16 cellular contexts compared by ENCODE assay signal in genomic region chr1:43225168-43225567, GRCh38. TPM values are rescaled to one million over a fixed set of nuclear protein-coding genes. Genes with fewer than 3 reads are reported as not detected.
DNase-seq lines count a peak whose midpoint lies in the region; ATAC-seq and TF ChIP-seq lines count a peak whose summit lies in the region.
"Had no signal": no experiment of that assay in that cellular context is flagged by ENCODE, and none has a peak within 500 bp of the region (broad histone marks: within the 10 kb centered on the region; RNA-seq: fewer than 3 reads in every experiment).

No MANE protein-coding gene starts in this region.

- H3K4me1 ChIP-seq in A673 (ENCODE audit: insufficient read depth, low read length, poor library complexity, severe bottlenecking) (no peaks in the 10 kb centered on the region), GM23338 (ENCODE audit: insufficient read depth) (no peaks in the 10 kb centered on the region; the same call in 1 of the 2 replicates), PC-3 (ENCODE audit: insufficient read depth, low read length) (no peaks in the 10 kb centered on the region; the same call in 1 of the 2 replicates), sigmoid colon (no peaks in the 10 kb centered on the region)

- no peaks in the 10 kb centered on the region for H3K79me2 ChIP-seq in GM23338 (replicated peaks; ENCODE audit: insufficient read depth)
- H3K79me2 ChIP-seq in PC-3 (ENCODE audit: low read length), result no peaks in the 10 kb centered on the region

- H3K4me1 Mint-ChIP-seq in GM23338, result peaks cover 20% of the 10 kb centered on the region; the same call in 2 of the 3 replicates

- no peak for TF ChIP-seq EP300 in sigmoid colon (IDR thresholded peaks at IDR 0.05)

- no peaks in the 10 kb centered on the region for H3K9me3 Mint-ChIP-seq in GM23338
- H3K9me3 Mint-ChIP-seq: natural killer cell treated with Interleukin-12 subunit alpha and Interleukin-12 subunit beta and Interleukin-15 and Interleukin-18, amount 100 ng/mL, for 72 hours had no signal

- POLR2A ChIA-PET in A673 (lab: Charles Lee; ENCODE audit: low non-redundant PET), result no interaction called here
- POLR2A ChIA-PET in PC-3 (lab: Charles Lee; ENCODE audit: unreplicated experiment), result no interaction called here

- peaks cover 15% of the 10 kb centered on the region for H3K27me3 Mint-ChIP-seq in GM23338 (ENCODE audit: insufficient read depth, low read depth, poor library complexity)

- intact Hi-C loops in A673 (cut with micrococcal nuclease; ENCODE audit: unreplicated experiment), result loop anchor here (5.0 to 10.0 kb wide), 3 partner anchors 300 to 540 kb away; no protein-coding TSS in a partner anchor
- intact Hi-C loops in PC-3 (cut with micrococcal nuclease), result loop anchor here (5.0 kb wide), 2 partner anchors 172 to 302 kb away; no protein-coding TSS in a partner anchor
- intact Hi-C loops in sigmoid colon (cut with DNase I), result no loop called here

- CTCF ChIA-PET in A673 (lab: Charles Lee) (no interaction called here), PC-3 (lab: Charles Lee) (no interaction called here)

- no peaks in the 10 kb centered on the region for H3K9me2 ChIP-seq in GM23338 (ENCODE audit: insufficient read depth)
- no peaks in the 10 kb centered on the region for H3K9me2 ChIP-seq in PC-3 (replicated peaks; ENCODE audit: low read length)

- BruUV-seq in A673 (replicated peaks; lab: Mats Ljungman, UMichigan) (no TSS peak), PC-3 (replicated peaks; lab: Mats Ljungman, UMichigan) (no TSS peak)

- H3K4me2 ChIP-seq in GM23338 (no peak overlapping the region), PC-3 (ENCODE audit: low read length) (no peak overlapping the region)

- no peak overlapping the region for H3K4me3 Mint-ChIP-seq in GM23338
- H3K4me3 Mint-ChIP-seq: natural killer cell treated with Interleukin-12 subunit alpha and Interleukin-12 subunit beta and Interleukin-15 and Interleukin-18, amount 100 ng/mL, for 72 hours had no signal

- no peak for TF ChIP-seq POLR2A in sigmoid colon (IDR thresholded peaks at IDR 0.05)

- no peak overlapping the region for H3K27ac ChIP-seq in A673 (ENCODE audit: low read depth, low read length, poor library complexity, severe bottlenecking)
- no peak overlapping the region for H3K27ac ChIP-seq in GM23338 (ENCODE audit: low read depth)
- no peak overlapping the region for H3K27ac ChIP-seq in PC-3 (ENCODE audit: low read length)
- no peak overlapping the region for H3K27ac ChIP-seq in sigmoid colon
- H3K27ac ChIP-seq: brain microvascular endothelial cell, upper lobe of left lung, VCaP had no signal

- H2AFZ ChIP-seq in GM23338 (no peak overlapping the region), PC-3 (ENCODE audit: low read length) (no peak overlapping the region)

- H3K36me3 ChIP-seq in A673 (ENCODE audit: insufficient read depth, low read length, poor library complexity, severe bottlenecking), result no peaks in the 10 kb centered on the region
- H3K36me3 ChIP-seq in GM23338 (ENCODE audit: insufficient read depth), result no peaks in the 10 kb centered on the region
- H3K36me3 ChIP-seq in PC-3 (ENCODE audit: low read depth, low read length), result no peaks in the 10 kb centered on the region
- no peaks in the 10 kb centered on the region for H3K36me3 ChIP-seq in sigmoid colon
- H3K36me3 ChIP-seq: brain microvascular endothelial cell, upper lobe of left lung had no signal

- WGBS in sigmoid colon, 2 donors, result 36 to 68% methylated on average over 3 of the region's 3 CpGs

- H3F3A ChIP-seq in GM23338 (replicated peaks; ENCODE audit: low read depth) (no peaks in the 10 kb centered on the region), PC-3 (ENCODE audit: low read length, unreplicated experiment) (no peaks in the 10 kb centered on the region)

- H4K20me1 ChIP-seq in GM23338 (replicated peaks; ENCODE audit: insufficient read depth), result no peaks in the 10 kb centered on the region
- H4K20me1 ChIP-seq in PC-3 (ENCODE audit: low read length), result no peaks in the 10 kb centered on the region

- no peaks in the 10 kb centered on the region; the same call in 2 of the 3 replicates for H3K36me3 Mint-ChIP-seq in GM23338 (ENCODE audit: low read depth)
- H3K36me3 Mint-ChIP-seq: natural killer cell treated with Interleukin-12 subunit alpha and Interleukin-12 subunit beta and Interleukin-15 and Interleukin-18, amount 100 ng/mL, for 72 hours had no signal

- TF ChIP-seq CTCF in A673 (conservative IDR thresholded peaks at IDR 0.05; ENCODE audit: low read depth, low read length), result no peak
- peak in 1 of 2 experiments; percentile 34; a peak in 1 of 4 replicates for TF ChIP-seq CTCF in GM23338 (conservative IDR thresholded peaks at IDR 0.05; ENCODE audit: low read depth in 2 of 2)
- TF ChIP-seq CTCF in PC-3 (conservative IDR thresholded peaks at IDR 0.05; ENCODE audit: low read depth, low read length), result peak; percentile 28; the same call in 1 of the 2 replicates
- peak; percentile 22 for TF ChIP-seq CTCF in epithelial cell of proximal tubule (conservative IDR thresholded peaks at IDR 0.05; ENCODE audit: low read depth, low read length)
- TF ChIP-seq CTCF in sigmoid colon (IDR thresholded peaks at IDR 0.05), result no peak

- H3K27me3 ChIP-seq in A673 (replicated peaks; ENCODE audit: insufficient read depth, low read depth, low read length, poor library complexity), result no peaks in the 10 kb centered on the region
- no peaks in the 10 kb centered on the region for H3K27me3 ChIP-seq in GM23338 (ENCODE audit: insufficient read depth)
- H3K27me3 ChIP-seq in PC-3 (ENCODE audit: low read length), result no peaks in the 10 kb centered on the region
- no peaks in the 10 kb centered on the region for H3K27me3 ChIP-seq in sigmoid colon
- H3K27me3 ChIP-seq: brain microvascular endothelial cell, upper lobe of left lung had no signal

- no peak overlapping the region for H3K27ac Mint-ChIP-seq in GM23338
- H3K27ac Mint-ChIP-seq: natural killer cell treated with Interleukin-12 subunit alpha and Interleukin-12 subunit beta and Interleukin-15 and Interleukin-18, amount 100 ng/mL, for 72 hours had no signal

- ATAC-seq in GM23338, result peak; percentile 11; the same call in 2 of the 3 replicates
- no peak for ATAC-seq in PC-3
- ATAC-seq in GM21619 (IDR thresholded peaks at IDR 0.05; ENCODE audit: unreplicated experiment), result no peak
- ATAC-seq: left ventricle myocardium superior; natural killer cell treated with Interleukin-12 subunit alpha and Interleukin-12 subunit beta and Interleukin-15 and Interleukin-18, amount 100 ng/mL, for 72 hours had no signal

- no peak overlapping the region for H3K4me3 ChIP-seq in A673 (ENCODE audit: low read depth, low read length, poor library complexity, severe bottlenecking)
- no peak overlapping the region for H3K4me3 ChIP-seq in GM23338
- H3K4me3 ChIP-seq in PC-3 (ENCODE audit: low read length), result no peak overlapping the region
- no peak overlapping the region for H3K4me3 ChIP-seq in epithelial cell of proximal tubule (ENCODE audit: low read depth, low read length)
- H3K4me3 ChIP-seq in sigmoid colon, result no peak overlapping the region
- H3K4me3 ChIP-seq: upper lobe of left lung had no signal

- H3K9me3 ChIP-seq in A673 (ENCODE audit: low read depth, low read length, poor library complexity, severe bottlenecking) (no peaks in the 10 kb centered on the region), PC-3 (ENCODE audit: low read length) (no peaks in the 10 kb centered on the region), sigmoid colon (no peaks in the 10 kb centered on the region)
- H3K9me3 ChIP-seq: upper lobe of left lung had no signal

- H3K9ac ChIP-seq in PC-3 (ENCODE audit: low read length), result no peak overlapping the region

- DNase-seq in A673 (ENCODE audit: low spot score) (peak; percentile 52), GM23338 (ENCODE audit: low spot score) (peak; percentile 22), PC-3 (peak; percentile 40), epithelial cell of proximal tubule (ENCODE audit: low read depth) (no peak), inferior parietal cortex (ENCODE audit: extremely low spot score) (no peak), sigmoid colon (no peak), NCI-H510A (lab: John Stamatoyannopoulos, UW) (no peak)
- DNase-seq: activated CD8-positive, alpha-beta memory T cell treated with anti-CD3 and anti-CD28 coated beads for 24 hours; AML-193; brain microvascular endothelial cell; left ventricle myocardium superior; NCI-H2081 treated with DMSO at 0.1 percent for 48 hours; upper lobe of left lung had no signal

RNA-seq across cellular contexts. Expression of gene TMEM125, which starts 44.6 kb away (rescaled TPM):
- total RNA-seq in A673 (2021), result not detected in 2 replicates
- 31.4 and 39.3 TPM in 2 replicates for total RNA-seq in GM23338 (2014; rRNA removed; shearing (Covaris generic))
- polyA plus RNA-seq in GM23338 (2016; fragmentation: Nextera tagmentation; extraction: Ambion mirVana), result 16.2 and 16.8 TPM in 2 replicates
- 8.6 and 9.8 TPM in 2 replicates for total RNA-seq in PC-3 (2014; rRNA removed)
- total RNA-seq in epithelial cell of proximal tubule, result 4.9 and 7.0 TPM in 2 replicates
- not detected for total RNA-seq in sigmoid colon
- 10 to 100 TPM; 29.4 to 41.7 (median 29.6) TPM for polyA plus RNA-seq in sigmoid colon
- total RNA-seq: left ventricle myocardium superior; natural killer cell treated with Interleukin-12 subunit alpha and Interleukin-12 subunit beta and Interleukin-15 and Interleukin-18, amount 100 ng/mL, for 72 hours had no signal

RNA-seq across cellular contexts. Expression of gene CFAP57, which starts 53.0 kb away (rescaled TPM):
- total RNA-seq in A673 (2021), result 0.20 and 0.73 TPM in 2 replicates
- 0.38 and 1.6 TPM in 2 replicates for total RNA-seq in GM23338 (2014; rRNA removed; shearing (Covaris generic))
- 0.37 and 0.45 TPM in 2 replicates for polyA plus RNA-seq in GM23338 (2016; fragmentation: Nextera tagmentation; extraction: Ambion mirVana)
- 1.2 and 2.6 TPM in 2 replicates for total RNA-seq in PC-3 (2014; rRNA removed)
- 0.07 and 0.46 TPM in 2 replicates for total RNA-seq in epithelial cell of proximal tubule
- under 1 TPM in 1 of 4 donors, not detected in 3; under 0.01 TPM for total RNA-seq in sigmoid colon
- polyA plus RNA-seq in sigmoid colon, result under 1 TPM in 1 of 3 donors, not detected in 2; 0.06 TPM
- total RNA-seq: left ventricle myocardium superior had no signal

RNA-seq across cellular contexts. Expression of gene EBNA1BP2, which starts 53.1 kb away (rescaled TPM):
- total RNA-seq in A673 (2021), result 145 and 169 TPM in 2 replicates
- 116 and 130 TPM in 2 replicates for total RNA-seq in GM23338 (2014; rRNA removed; shearing (Covaris generic))
- 226 and 249 TPM in 2 replicates for polyA plus RNA-seq in GM23338 (2016; fragmentation: Nextera tagmentation; extraction: Ambion mirVana)
- 274 and 338 TPM in 2 replicates for total RNA-seq in PC-3 (2014; rRNA removed)
- 117 and 173 TPM in 2 replicates for total RNA-seq in epithelial cell of proximal tubule
- 10 to 100 TPM; 34.9 to 48.7 (median 41.6) TPM for total RNA-seq in sigmoid colon
- polyA plus RNA-seq in sigmoid colon, result 10 to 100 TPM; 51.6 to 75.0 (median 63.7) TPM

Comparison
In these comparisons a context has a peak if more than half of its experiments do, and no peak if none do; other contexts are left out.
1. DNase-seq: peak in A673 (single experiment), GM23338 (single experiment) and PC-3 (single experiment); none in epithelial cell of proximal tubule (single experiment), inferior parietal cortex (single experiment), sigmoid colon (single experiment) and NCI-H510A (single experiment).
2. CTCF ChIP-seq: peak in PC-3 (single experiment) and epithelial cell of proximal tubule (single experiment); none in A673 (single experiment) and sigmoid colon (0 of 4).